Comparison of ENCODE assay signal across 1 cellular context in the genomic region with DNA sequence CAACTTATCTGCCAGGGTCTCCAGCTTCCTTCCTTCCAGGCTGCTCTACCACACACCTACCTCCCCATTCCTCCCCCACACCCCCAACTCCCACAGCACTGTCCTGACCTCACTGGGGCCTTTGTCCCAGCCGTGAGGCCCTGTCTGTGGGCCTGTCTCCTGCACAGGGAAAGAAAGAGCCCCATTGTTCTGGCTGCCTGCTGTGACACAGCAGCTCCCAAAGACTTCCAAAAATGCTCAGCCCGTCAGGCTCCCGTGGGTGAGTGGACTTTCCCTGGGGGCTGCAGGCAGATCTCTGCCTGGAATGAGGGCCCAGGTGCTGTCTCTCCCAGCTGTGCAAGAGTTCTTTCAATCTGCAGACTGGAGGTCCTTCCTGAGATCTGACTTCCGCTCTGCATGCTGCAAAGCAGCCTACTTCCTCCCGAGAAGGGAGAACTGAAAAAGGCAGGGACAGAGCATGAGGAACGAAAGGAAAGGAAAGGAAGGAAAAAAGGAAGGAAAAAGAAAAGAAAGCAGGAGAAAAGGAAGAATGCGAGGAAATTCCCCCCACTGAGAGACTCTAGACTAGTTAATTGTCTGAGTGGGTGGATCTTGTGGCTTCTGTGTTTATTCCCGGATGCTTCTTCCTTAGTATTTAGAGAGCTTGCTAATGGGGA.
TF ChIP-seq lines count a peak whose summit lies in the region.

No MANE protein-coding gene starts in this region.

TF ChIP-seq in HepG2, 621 proteins besides CTCF, POLR2A, EP300 and RAD21 (continued from another document):
- TF ChIP-seq, protein P1, sequence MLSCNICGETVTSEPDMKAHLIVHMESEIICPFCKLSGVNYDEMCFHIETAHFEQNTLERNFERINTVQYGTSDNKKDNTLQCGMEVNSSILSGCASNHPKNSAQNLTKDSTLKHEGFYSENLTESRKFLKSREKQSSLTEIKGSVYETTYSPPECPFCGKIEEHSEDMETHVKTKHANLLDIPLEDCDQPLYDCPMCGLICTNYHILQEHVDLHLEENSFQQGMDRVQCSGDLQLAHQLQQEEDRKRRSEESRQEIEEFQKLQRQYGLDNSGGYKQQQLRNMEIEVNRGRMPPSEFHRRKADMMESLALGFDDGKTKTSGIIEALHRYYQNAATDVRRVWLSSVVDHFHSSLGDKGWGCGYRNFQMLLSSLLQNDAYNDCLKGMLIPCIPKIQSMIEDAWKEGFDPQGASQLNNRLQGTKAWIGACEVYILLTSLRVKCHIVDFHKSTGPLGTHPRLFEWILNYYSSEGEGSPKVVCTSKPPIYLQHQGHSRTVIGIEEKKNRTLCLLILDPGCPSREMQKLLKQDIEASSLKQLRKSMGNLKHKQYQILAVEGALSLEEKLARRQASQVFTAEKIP (CRISPR knock-in tag; IDR thresholded peaks at IDR 0.05; ENCODE audit: borderline replicate concordance) = no peak
- TF ChIP-seq, protein P2, sequence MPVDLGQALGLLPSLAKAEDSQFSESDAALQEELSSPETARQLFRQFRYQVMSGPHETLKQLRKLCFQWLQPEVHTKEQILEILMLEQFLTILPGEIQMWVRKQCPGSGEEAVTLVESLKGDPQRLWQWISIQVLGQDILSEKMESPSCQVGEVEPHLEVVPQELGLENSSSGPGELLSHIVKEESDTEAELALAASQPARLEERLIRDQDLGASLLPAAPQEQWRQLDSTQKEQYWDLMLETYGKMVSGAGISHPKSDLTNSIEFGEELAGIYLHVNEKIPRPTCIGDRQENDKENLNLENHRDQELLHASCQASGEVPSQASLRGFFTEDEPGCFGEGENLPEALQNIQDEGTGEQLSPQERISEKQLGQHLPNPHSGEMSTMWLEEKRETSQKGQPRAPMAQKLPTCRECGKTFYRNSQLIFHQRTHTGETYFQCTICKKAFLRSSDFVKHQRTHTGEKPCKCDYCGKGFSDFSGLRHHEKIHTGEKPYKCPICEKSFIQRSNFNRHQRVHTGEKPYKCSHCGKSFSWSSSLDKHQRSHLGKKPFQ (CRISPR knock-in tag; IDR thresholded peaks at IDR 0.05; ENCODE audit: insufficient replicate concordance) = no peak
- TF ChIP-seq ZNF678 (CRISPR knock-in tag; IDR thresholded peaks at IDR 0.05) (no peak), ZNF652 (CRISPR knock-in tag; IDR thresholded peaks at IDR 0.05; ENCODE audit: borderline replicate concordance, low read depth) (no peak), ZC3H4 (CRISPR knock-in tag; IDR thresholded peaks at IDR 0.05; ENCODE audit: borderline replicate concordance) (no peak), ADNP (CRISPR knock-in tag; IDR thresholded peaks at IDR 0.05) (peak; percentile 74), RBAK (CRISPR knock-in tag; IDR thresholded peaks at IDR 0.05) (no peak), TCF7 (IDR thresholded peaks at IDR 0.05; ENCODE audit: low read depth) (no peak), ZNF350 (CRISPR knock-in tag; IDR thresholded peaks at IDR 0.05; ENCODE audit: borderline replicate concordance, low read depth) (no peak), SKI (IDR thresholded peaks at IDR 0.05; ENCODE audit: partially characterized antibody) (peak; percentile 73), MAFF (IDR thresholded peaks at IDR 0.05; ENCODE audit: low read depth, low read length) (no peak), IRF2 (CRISPR knock-in tag; IDR thresholded peaks at IDR 0.05) (no peak), ZNF160 (CRISPR knock-in tag; IDR thresholded peaks at IDR 0.05) (no peak)
- TF ChIP-seq, protein P3, sequence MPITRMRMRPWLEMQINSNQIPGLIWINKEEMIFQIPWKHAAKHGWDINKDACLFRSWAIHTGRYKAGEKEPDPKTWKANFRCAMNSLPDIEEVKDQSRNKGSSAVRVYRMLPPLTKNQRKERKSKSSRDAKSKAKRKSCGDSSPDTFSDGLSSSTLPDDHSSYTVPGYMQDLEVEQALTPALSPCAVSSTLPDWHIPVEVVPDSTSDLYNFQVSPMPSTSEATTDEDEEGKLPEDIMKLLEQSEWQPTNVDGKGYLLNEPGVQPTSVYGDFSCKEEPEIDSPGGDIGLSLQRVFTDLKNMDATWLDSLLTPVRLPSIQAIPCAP (CRISPR knock-in tag; IDR thresholded peaks at IDR 0.05; ENCODE audit: low read depth) = no peak
- TF ChIP-seq, protein P4, sequence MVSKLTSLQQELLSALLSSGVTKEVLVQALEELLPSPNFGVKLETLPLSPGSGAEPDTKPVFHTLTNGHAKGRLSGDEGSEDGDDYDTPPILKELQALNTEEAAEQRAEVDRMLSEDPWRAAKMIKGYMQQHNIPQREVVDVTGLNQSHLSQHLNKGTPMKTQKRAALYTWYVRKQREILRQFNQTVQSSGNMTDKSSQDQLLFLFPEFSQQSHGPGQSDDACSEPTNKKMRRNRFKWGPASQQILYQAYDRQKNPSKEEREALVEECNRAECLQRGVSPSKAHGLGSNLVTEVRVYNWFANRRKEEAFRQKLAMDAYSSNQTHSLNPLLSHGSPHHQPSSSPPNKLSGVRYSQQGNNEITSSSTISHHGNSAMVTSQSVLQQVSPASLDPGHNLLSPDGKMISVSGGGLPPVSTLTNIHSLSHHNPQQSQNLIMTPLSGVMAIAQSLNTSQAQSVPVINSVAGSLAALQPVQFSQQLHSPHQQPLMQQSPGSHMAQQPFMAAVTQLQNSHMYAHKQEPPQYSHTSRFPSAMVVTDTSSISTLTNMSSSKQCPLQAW (CRISPR knock-in tag; IDR thresholded peaks at IDR 0.05) = no peak
- TF ChIP-seq, protein P5, sequence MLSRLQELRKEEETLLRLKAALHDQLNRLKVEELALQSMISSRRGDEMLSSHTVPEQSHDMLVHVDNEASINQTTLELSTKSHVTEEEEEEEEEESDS (CRISPR knock-in tag; IDR thresholded peaks at IDR 0.05; ENCODE audit: borderline replicate concordance) = no peak
- TF ChIP-seq, protein P6, sequence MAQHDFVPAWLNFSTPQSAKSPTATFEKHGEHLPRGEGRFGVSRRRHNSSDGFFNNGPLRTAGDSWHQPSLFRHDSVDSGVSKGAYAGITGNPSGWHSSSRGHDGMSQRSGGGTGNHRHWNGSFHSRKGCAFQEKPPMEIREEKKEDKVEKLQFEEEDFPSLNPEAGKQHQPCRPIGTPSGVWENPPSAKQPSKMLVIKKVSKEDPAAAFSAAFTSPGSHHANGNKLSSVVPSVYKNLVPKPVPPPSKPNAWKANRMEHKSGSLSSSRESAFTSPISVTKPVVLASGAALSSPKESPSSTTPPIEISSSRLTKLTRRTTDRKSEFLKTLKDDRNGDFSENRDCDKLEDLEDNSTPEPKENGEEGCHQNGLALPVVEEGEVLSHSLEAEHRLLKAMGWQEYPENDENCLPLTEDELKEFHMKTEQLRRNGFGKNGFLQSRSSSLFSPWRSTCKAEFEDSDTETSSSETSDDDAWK (CRISPR knock-in tag; IDR thresholded peaks at IDR 0.05) = no peak
TF ChIP-seq in HepG2: peak in this region for 29.
